In genomic region chr17:29569245-29569950, GRCh38 we compare ENCODE assay signal across 8 cellular contexts. TPM values are rescaled to one million over a fixed set of nuclear protein-coding genes. Genes with fewer than 3 reads are reported as not detected.
DNase-seq lines count a peak whose midpoint lies in the region; FAIRE-seq and TF ChIP-seq lines count a peak whose summit lies in the region.

No MANE protein-coding gene starts in this region.

- H3K4me1 ChIP-seq in OCI-LY1 (ENCODE audit: insufficient read depth, low read length, severe bottlenecking): peaks cover 32% of the 10 kb centered on the region
- no peaks in the 10 kb centered on the region for H3K4me1 ChIP-seq in endocrine pancreas (ENCODE audit: control insufficient read depth, insufficient read depth, low read length)
- peaks cover 8% of the 10 kb centered on the region for H3K4me1 ChIP-seq in neuron (ENCODE audit: insufficient read depth, low read length)

- H3K4me2 ChIP-seq in OCI-LY1 (ENCODE audit: low read length): peak overlapping the region; percentile 84

- no peaks in the 10 kb centered on the region for H3K79me2 ChIP-seq in OCI-LY1 (ENCODE audit: insufficient read depth, low read length)

- H2AFZ ChIP-seq in OCI-LY1 (ENCODE audit: low read length) (no peak overlapping the region), neuron (ENCODE audit: low read depth, low read length) (peak overlapping the region; percentile 83)

- TF ChIP-seq CTCF in OCI-LY1 (IDR thresholded peaks at IDR 0.05; ENCODE audit: low read length): no peak

- H3K9ac ChIP-seq in OCI-LY1 (ENCODE audit: low read length) (peak overlapping the region; percentile 81; the same call in 1 of the 2 replicates), endocrine pancreas (ENCODE audit: control insufficient read depth, insufficient read depth, low read length) (peak overlapping the region; percentile 95)

- TF ChIP-seq POLR2A in GM12892 (IDR thresholded peaks at IDR 0.05; ENCODE audit: low read depth, low read length): no peak

- peaks cover 12% of the 10 kb centered on the region; the same call in 1 of the 2 replicates for H3K36me3 ChIP-seq in OCI-LY1 (ENCODE audit: insufficient read depth, low read length)
- H3K36me3 ChIP-seq in endocrine pancreas (ENCODE audit: control insufficient read depth, insufficient read depth, low read length): no peaks in the 10 kb centered on the region
- peaks cover 32% of the 10 kb centered on the region for H3K36me3 ChIP-seq in neuron (ENCODE audit: insufficient read depth, low read length)

- H3K27ac ChIP-seq in OCI-LY1 (ENCODE audit: low read depth, low read length, poor library complexity, severe bottlenecking): no peak overlapping the region

- FAIRE-seq in GM12892 (lab: Jason Lieb, UNC): no peak

- no peaks in the 10 kb centered on the region for H4K20me1 ChIP-seq in OCI-LY1 (ENCODE audit: insufficient read depth, low read length)

- DNase-seq in EL: peak; percentile 60
- DNase-seq in activated CD4-positive, CD25-positive, alpha-beta regulatory T cell (lab: John Stamatoyannopoulos, UW): no peak
- no peak for DNase-seq in NCI-H446 (lab: John Stamatoyannopoulos, UW)
- DNase-seq in dedifferentiated amniotic fluid mesenchymal stem cell (ENCODE audit: extremely low spot score): no peak
- DNase-seq in GM12892 (ENCODE audit: insufficient read length): no peak

- H3K9me3 ChIP-seq in OCI-LY1 (ENCODE audit: low read length) (no peaks in the 10 kb centered on the region), endocrine pancreas (ENCODE audit: control insufficient read depth, low read length) (no peaks in the 10 kb centered on the region), neuron (ENCODE audit: low read length) (no peaks in the 10 kb centered on the region)

- H3K9me2 ChIP-seq in OCI-LY1 (ENCODE audit: low read depth, low read length): no peaks in the 10 kb centered on the region

- H3K4me3 ChIP-seq in OCI-LY1 (ENCODE audit: low read depth, low read length, poor library complexity, severe bottlenecking) (peak overlapping the region; percentile 84), endocrine pancreas (ENCODE audit: control insufficient read depth, insufficient read depth, low read length) (peak overlapping the region; percentile 40), neuron (ENCODE audit: low read length) (peak overlapping the region; percentile 84)

- H3K27me3 ChIP-seq in OCI-LY1 (ENCODE audit: insufficient read depth, low read length) (no peaks in the 10 kb centered on the region), endocrine pancreas (ENCODE audit: control insufficient read depth, insufficient read depth, low read length) (no peaks in the 10 kb centered on the region), neuron (ENCODE audit: insufficient read depth, low read length) (no peaks in the 10 kb centered on the region)

- no peaks in the 10 kb centered on the region for H3F3A ChIP-seq in OCI-LY1 (ENCODE audit: insufficient read depth, low read length)

RNA-seq across cellular contexts. Expression of gene TP53I13, which starts 0.9 kb away (rescaled TPM):
- polyA plus RNA-seq in GM12892 (2012; ENCODE audit: missing spikeins): 12.3 TPM

RNA-seq across cellular contexts. Expression of gene ABHD15, which starts 2.6 kb away (rescaled TPM):
- polyA plus RNA-seq in GM12892 (2012; ENCODE audit: missing spikeins): 2.4 TPM

RNA-seq across cellular contexts. Expression of gene GIT1, which starts 20.1 kb away (rescaled TPM):
- polyA plus RNA-seq in GM12892 (2012; ENCODE audit: missing spikeins): 14.8 TPM

RNA-seq across cellular contexts. Expression of gene ANKRD13B, which starts 23.5 kb away (rescaled TPM):
- 1.0 TPM for polyA plus RNA-seq in GM12892 (2012; ENCODE audit: missing spikeins)

RNA-seq across cellular contexts. Expression of gene CORO6, which starts 53.3 kb away (rescaled TPM):
- polyA plus RNA-seq in GM12892 (2012; ENCODE audit: missing spikeins): 0.70 TPM
